Comparison of ENCODE assay signal across 1 cellular context in genomic region chr3:120678331-120678845, GRCh38.
TF ChIP-seq lines count a peak whose summit lies in the region.

No MANE protein-coding gene starts in this region.

TF ChIP-seq in HepG2, 621 proteins besides CTCF, POLR2A, EP300 and RAD21 (continued from another document and continues in another):
- TF ChIP-seq, protein P1, sequence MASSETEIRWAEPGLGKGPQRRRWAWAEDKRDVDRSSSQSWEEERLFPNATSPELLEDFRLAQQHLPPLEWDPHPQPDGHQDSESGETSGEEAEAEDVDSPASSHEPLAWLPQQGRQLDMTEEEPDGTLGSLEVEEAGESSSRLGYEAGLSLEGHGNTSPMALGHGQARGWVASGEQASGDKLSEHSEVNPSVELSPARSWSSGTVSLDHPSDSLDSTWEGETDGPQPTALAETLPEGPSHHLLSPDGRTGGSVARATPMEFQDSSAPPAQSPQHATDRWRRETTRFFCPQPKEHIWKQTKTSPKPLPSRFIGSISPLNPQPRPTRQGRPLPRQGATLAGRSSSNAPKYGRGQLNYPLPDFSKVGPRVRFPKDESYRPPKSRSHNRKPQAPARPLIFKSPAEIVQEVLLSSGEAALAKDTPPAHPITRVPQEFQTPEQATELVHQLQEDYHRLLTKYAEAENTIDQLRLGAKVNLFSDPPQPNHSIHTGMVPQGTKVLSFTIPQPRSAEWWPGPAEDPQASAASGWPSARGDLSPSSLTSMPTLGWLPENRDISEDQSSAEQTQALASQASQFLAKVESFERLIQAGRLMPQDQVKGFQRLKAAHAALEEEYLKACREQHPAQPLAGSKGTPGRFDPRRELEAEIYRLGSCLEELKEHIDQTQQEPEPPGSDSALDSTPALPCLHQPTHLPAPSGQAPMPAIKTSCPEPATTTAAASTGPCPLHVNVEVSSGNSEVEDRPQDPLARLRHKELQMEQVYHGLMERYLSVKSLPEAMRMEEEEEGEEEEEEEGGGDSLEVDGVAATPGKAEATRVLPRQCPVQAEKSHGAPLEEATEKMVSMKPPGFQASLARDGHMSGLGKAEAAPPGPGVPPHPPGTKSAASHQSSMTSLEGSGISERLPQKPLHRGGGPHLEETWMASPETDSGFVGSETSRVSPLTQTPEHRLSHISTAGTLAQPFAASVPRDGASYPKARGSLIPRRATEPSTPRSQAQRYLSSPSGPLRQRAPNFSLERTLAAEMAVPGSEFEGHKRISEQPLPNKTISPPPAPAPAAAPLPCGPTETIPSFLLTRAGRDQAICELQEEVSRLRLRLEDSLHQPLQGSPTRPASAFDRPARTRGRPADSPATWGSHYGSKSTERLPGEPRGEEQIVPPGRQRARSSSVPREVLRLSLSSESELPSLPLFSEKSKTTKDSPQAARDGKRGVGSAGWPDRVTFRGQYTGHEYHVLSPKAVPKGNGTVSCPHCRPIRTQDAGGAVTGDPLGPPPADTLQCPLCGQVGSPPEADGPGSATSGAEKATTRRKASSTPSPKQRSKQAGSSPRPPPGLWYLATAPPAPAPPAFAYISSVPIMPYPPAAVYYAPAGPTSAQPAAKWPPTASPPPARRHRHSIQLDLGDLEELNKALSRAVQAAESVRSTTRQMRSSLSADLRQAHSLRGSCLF (CRISPR knock-in tag; IDR thresholded peaks at IDR 0.05; ENCODE audit: borderline replicate concordance): no peak
- no peak for TF ChIP-seq EZH2 (conservative IDR thresholded peaks at IDR 0.05; ENCODE audit: low read depth, low read length)
- TF ChIP-seq RBFOX2 (IDR thresholded peaks at IDR 0.05; ENCODE audit: low read depth, low read length): 0 out of 2 replicates have a peak, but pooled peaks have one; percentile 59
- no peak for TF ChIP-seq ZNF230 (CRISPR knock-in tag; IDR thresholded peaks at IDR 0.05)
- peak; percentile 40 for TF ChIP-seq TBL1XR1 (IDR thresholded peaks at IDR 0.05; ENCODE audit: borderline replicate concordance, low read length, partially characterized antibody)
- TF ChIP-seq NR2F1 (CRISPR knock-in tag; IDR thresholded peaks at IDR 0.05): peak in 1 of 2 experiments; percentile 28; a peak in 2 of 4 replicates
- no peak for TF ChIP-seq MLLT10 (CRISPR knock-in tag; IDR thresholded peaks at IDR 0.05)
- TF ChIP-seq SIN3A (IDR thresholded peaks at IDR 0.05; ENCODE audit: borderline replicate concordance, low read depth, low read length): peak; percentile 86; the same call in 1 of the 2 replicates
- TF ChIP-seq ZSCAN21 (CRISPR knock-in tag; IDR thresholded peaks at IDR 0.05; ENCODE audit: borderline replicate concordance): no peak
- peak; percentile 62; the same call in 1 of the 2 replicates for TF ChIP-seq IRF2 (CRISPR knock-in tag; IDR thresholded peaks at IDR 0.05)
- no peak for TF ChIP-seq FOXC1 (CRISPR knock-in tag; IDR thresholded peaks at IDR 0.05; ENCODE audit: borderline replicate concordance)
- peak; percentile 100 for TF ChIP-seq NFE2L2 (IDR thresholded peaks at IDR 0.05; ENCODE audit: low read length)
- TF ChIP-seq ZNF761 (CRISPR knock-in tag; conservative IDR thresholded peaks at IDR 0.05): no peak
- TF ChIP-seq HMGXB4 (CRISPR knock-in tag; IDR thresholded peaks at IDR 0.05; ENCODE audit: borderline replicate concordance in 1 of 2, low read depth in 1 of 2): peak in 1 of 2 experiments; percentile 64; a peak in 1 of 4 replicates
- TF ChIP-seq, protein P2, sequence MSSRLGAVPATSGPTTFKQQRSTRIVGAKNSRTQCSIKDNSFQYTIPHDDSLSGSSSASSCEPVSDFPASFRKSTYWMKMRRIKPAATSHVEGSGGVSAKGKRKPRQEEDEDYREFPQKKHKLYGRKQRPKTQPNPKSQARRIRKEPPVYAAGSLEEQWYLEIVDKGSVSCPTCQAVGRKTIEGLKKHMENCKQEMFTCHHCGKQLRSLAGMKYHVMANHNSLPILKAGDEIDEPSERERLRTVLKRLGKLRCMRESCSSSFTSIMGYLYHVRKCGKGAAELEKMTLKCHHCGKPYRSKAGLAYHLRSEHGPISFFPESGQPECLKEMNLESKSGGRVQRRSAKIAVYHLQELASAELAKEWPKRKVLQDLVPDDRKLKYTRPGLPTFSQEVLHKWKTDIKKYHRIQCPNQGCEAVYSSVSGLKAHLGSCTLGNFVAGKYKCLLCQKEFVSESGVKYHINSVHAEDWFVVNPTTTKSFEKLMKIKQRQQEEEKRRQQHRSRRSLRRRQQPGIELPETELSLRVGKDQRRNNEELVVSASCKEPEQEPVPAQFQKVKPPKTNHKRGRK (CRISPR knock-in tag; IDR thresholded peaks at IDR 0.05): no peak
- peak in 1 of 2 experiments; percentile 54; a peak in 2 of 4 replicates for TF ChIP-seq KLF16 (CRISPR knock-in tag; IDR thresholded peaks at IDR 0.05)
- TF ChIP-seq ZNF563 (CRISPR knock-in tag; IDR thresholded peaks at IDR 0.05): no peak
- TF ChIP-seq MXI1 (IDR thresholded peaks at IDR 0.05; ENCODE audit: borderline replicate concordance, low read depth, low read length): peak; percentile 79; the same call in 2 of the 3 replicates
- TF ChIP-seq ZNF33A (CRISPR knock-in tag; IDR thresholded peaks at IDR 0.05; ENCODE audit: borderline replicate concordance): no peak
- peak; percentile 27; the same call in 1 of the 2 replicates for TF ChIP-seq ZNF414 (CRISPR knock-in tag; IDR thresholded peaks at IDR 0.05)
- no peak for TF ChIP-seq FLYWCH1 (CRISPR knock-in tag; IDR thresholded peaks at IDR 0.05)
- TF ChIP-seq ZSCAN5A (CRISPR knock-in tag; IDR thresholded peaks at IDR 0.05; ENCODE audit: borderline replicate concordance): peak; percentile 25; the same call in 1 of the 2 replicates
- TF ChIP-seq ZNF749 (CRISPR knock-in tag; IDR thresholded peaks at IDR 0.05; ENCODE audit: borderline replicate concordance): no peak
- 0 out of 2 replicates have a peak, but pooled peaks have one; percentile 58 for TF ChIP-seq ZNF557 (CRISPR knock-in tag; IDR thresholded peaks at IDR 0.05)
- TF ChIP-seq ZNF232 (CRISPR knock-in tag; IDR thresholded peaks at IDR 0.05; ENCODE audit: borderline replicate concordance): 0 out of 2 replicates have a peak, but pooled peaks have one; percentile 42
- TF ChIP-seq, protein P3, sequence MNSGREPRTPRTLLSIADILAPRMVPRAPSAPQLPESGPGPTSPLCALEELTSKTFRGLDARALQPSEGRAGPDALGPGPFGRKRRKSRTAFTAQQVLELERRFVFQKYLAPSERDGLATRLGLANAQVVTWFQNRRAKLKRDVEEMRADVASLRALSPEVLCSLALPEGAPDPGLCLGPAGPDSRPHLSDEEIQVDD (CRISPR knock-in tag; IDR thresholded peaks at IDR 0.05; ENCODE audit: borderline replicate concordance): no peak
- peak; percentile 65; the same call in 1 of the 2 replicates for TF ChIP-seq FOXP4 (CRISPR knock-in tag; IDR thresholded peaks at IDR 0.05)
- TF ChIP-seq NFRKB (IDR thresholded peaks at IDR 0.05): no peak
- TF ChIP-seq NR2F6 (IDR thresholded peaks at IDR 0.05): peak; percentile 75
- peak; percentile 83 for TF ChIP-seq NR2F6 (CRISPR knock-in tag; IDR thresholded peaks at IDR 0.05)
- peak; percentile 63; the same call in 1 of the 2 replicates for TF ChIP-seq ZBTB20 (CRISPR knock-in tag; IDR thresholded peaks at IDR 0.05; ENCODE audit: borderline replicate concordance, low read depth)
- TF ChIP-seq ELF1 (CRISPR knock-in tag; IDR thresholded peaks at IDR 0.05): peak; percentile 53; the same call in 1 of the 2 replicates
- TF ChIP-seq, protein P4, sequence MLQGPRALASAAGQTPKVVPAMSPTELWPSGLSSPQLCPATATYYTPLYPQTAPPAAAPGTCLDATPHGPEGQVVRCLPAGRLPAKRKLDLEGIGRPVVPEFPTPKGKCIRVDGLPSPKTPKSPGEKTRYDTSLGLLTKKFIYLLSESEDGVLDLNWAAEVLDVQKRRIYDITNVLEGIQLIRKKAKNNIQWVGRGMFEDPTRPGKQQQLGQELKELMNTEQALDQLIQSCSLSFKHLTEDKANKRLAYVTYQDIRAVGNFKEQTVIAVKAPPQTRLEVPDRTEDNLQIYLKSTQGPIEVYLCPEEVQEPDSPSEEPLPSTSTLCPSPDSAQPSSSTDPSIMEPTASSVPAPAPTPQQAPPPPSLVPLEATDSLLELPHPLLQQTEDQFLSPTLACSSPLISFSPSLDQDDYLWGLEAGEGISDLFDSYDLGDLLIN (CRISPR knock-in tag; IDR thresholded peaks at IDR 0.05; ENCODE audit: borderline replicate concordance): no peak
- peak; percentile 71 for TF ChIP-seq HDAC1 (CRISPR knock-in tag; IDR thresholded peaks at IDR 0.05)
- TF ChIP-seq ZXDC (CRISPR knock-in tag; IDR thresholded peaks at IDR 0.05): no peak
- TF ChIP-seq TRIM22 (IDR thresholded peaks at IDR 0.05): no peak
- peak; percentile 86 for TF ChIP-seq NFE2 (CRISPR knock-in tag; IDR thresholded peaks at IDR 0.05)
- TF ChIP-seq SALL2 (CRISPR knock-in tag; IDR thresholded peaks at IDR 0.05): peak; percentile 53; the same call in 1 of the 2 replicates
- TF ChIP-seq ZNF619 (CRISPR knock-in tag; IDR thresholded peaks at IDR 0.05): no peak
- TF ChIP-seq KAT8 (CRISPR knock-in tag; IDR thresholded peaks at IDR 0.05): peak; percentile 72
- TF ChIP-seq TEAD2 (CRISPR knock-in tag; IDR thresholded peaks at IDR 0.05): no peak
- TF ChIP-seq ZNF205 (CRISPR knock-in tag; IDR thresholded peaks at IDR 0.05): peak; percentile 27; the same call in 1 of the 2 replicates
